ENCODE assay signal across 14 cellular contexts in the genomic region with DNA sequence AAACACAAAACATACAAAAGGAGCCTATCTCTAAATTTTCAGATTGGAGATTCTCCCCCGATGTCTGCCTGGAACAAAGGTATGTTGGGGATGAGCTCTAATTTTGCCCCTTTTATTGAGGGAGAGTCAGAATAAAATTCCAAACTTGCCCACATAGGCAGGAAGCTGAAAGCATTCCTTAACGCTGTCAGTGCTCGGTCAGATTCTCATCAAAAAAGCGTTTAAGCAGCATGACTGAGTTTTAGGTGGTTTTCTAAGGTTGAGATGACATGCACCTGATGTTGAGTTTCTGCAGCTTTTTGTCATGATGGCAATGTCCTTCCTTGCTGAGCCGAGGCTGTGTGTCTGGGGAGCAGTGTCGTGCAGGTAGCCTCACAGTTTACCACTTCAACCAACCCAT. TPM values are rescaled to one million over a fixed set of nuclear protein-coding genes. Genes with fewer than 3 reads are reported as not detected.
DNase-seq lines count a peak whose midpoint lies in the region.
"Had no signal": no experiment of that assay in that cellular context is flagged by ENCODE, and none has a peak within 500 bp of the region (broad histone marks: within the 10 kb centered on the region; RNA-seq: fewer than 3 reads in every experiment).

No MANE protein-coding gene starts in this region.

- WGBS in mesenchymal stem cell = 86% methylated on average over 6 of the region's 6 CpGs

- peak overlapping the region in 1 of 2 experiments; percentile 46 for H3K18ac ChIP-seq in mesenchymal stem cell (ENCODE audit: low read depth in 1 of 2, low read length in 2 of 2)

- H3K27me3 ChIP-seq in mesenchymal stem cell (ENCODE audit: control insufficient read depth in 1 of 2, insufficient read depth in 1 of 2, low read length in 2 of 2) = peaks cover 0 to 6% of the 10 kb centered on the region in 2 experiments
- no peaks in the 10 kb centered on the region for H3K27me3 ChIP-seq in CD8-positive, alpha-beta memory T cell (ENCODE audit: insufficient read depth, low read length, poor library complexity, severe bottlenecking)
- H3K27me3 ChIP-seq: BE2C had no signal

- no peak overlapping the region for H4K91ac ChIP-seq in mesenchymal stem cell (ENCODE audit: low read length)

- no peaks in the 10 kb centered on the region for H3K36me3 Mint-ChIP-seq in CD8-positive, alpha-beta memory T cell
- no peaks in the 10 kb centered on the region for H3K36me3 Mint-ChIP-seq in activated CD4-positive, alpha-beta T cell treated with anti-CD3 and anti-CD28 coated beads, Interleukin-2, amount 10 ng/mL, durations not matched to agents 24 days and 14 days (ENCODE audit: low read depth)
- H3K36me3 Mint-ChIP-seq: CD4-positive, CD25-positive, alpha-beta regulatory T cell had no signal

- H2BK5ac ChIP-seq in mesenchymal stem cell (ENCODE audit: low read depth, low read length, poor library complexity, severe bottlenecking) = no peak overlapping the region

- no peaks in the 10 kb centered on the region for H3K36me3 ChIP-seq in mesenchymal stem cell (ENCODE audit: control insufficient read depth in 1 of 2, insufficient read depth in 2 of 2, low read depth in 1 of 2, low read length in 2 of 2)
- H3K36me3 ChIP-seq in CD8-positive, alpha-beta memory T cell (ENCODE audit: insufficient read depth, low read length) = no peaks in the 10 kb centered on the region
- H3K36me3 ChIP-seq: BE2C had no signal

- no peak overlapping the region for H4K8ac ChIP-seq in mesenchymal stem cell (ENCODE audit: low read length)

- H3K79me1 ChIP-seq in mesenchymal stem cell (replicated peaks; ENCODE audit: low read length, poor library complexity, severe bottlenecking) = no peaks in the 10 kb centered on the region

- H3K27me3 Mint-ChIP-seq in CD8-positive, alpha-beta memory T cell = peaks cover 0 to 4% of the 10 kb centered on the region in 2 donors
- peaks cover 5% of the 10 kb centered on the region for H3K27me3 Mint-ChIP-seq in activated CD4-positive, alpha-beta T cell treated with anti-CD3 and anti-CD28 coated beads, Interleukin-2, amount 10 ng/mL, durations not matched to agents 24 days and 14 days

- no peak overlapping the region for H3K14ac ChIP-seq in mesenchymal stem cell (ENCODE audit: low read length in 2 of 2)

- no peak overlapping the region for H3K9ac ChIP-seq in mesenchymal stem cell (ENCODE audit: low read length)

- no peaks in the 10 kb centered on the region for H3K4me1 Mint-ChIP-seq in CD8-positive, alpha-beta memory T cell
- H3K4me1 Mint-ChIP-seq in activated CD4-positive, alpha-beta T cell treated with anti-CD3 and anti-CD28 coated beads, Interleukin-2, amount 10 ng/mL, durations not matched to agents 24 days and 14 days = no peaks in the 10 kb centered on the region
- H3K4me1 Mint-ChIP-seq: CD4-positive, CD25-positive, alpha-beta regulatory T cell had no signal

- H2BK120ac ChIP-seq in mesenchymal stem cell (ENCODE audit: low read depth, low read length) = no peak overlapping the region

- CTCF ChIA-PET in CD8-positive, alpha-beta memory T cell (lab: Charles Lee) = interaction anchor here (0.7 kb wide), 1 partner anchor 1349 kb away, joined by 3 read pairs; no protein-coding TSS in a partner anchor

- H3K23ac ChIP-seq in mesenchymal stem cell (ENCODE audit: low read length in 2 of 2) = no peak overlapping the region

- POLR2A ChIA-PET in CD8-positive, alpha-beta memory T cell (lab: Charles Lee) = no interaction called here

- H3K4ac ChIP-seq in mesenchymal stem cell (ENCODE audit: low read depth in 1 of 2, low read length in 2 of 2) = no peak overlapping the region

- H2AK5ac ChIP-seq in mesenchymal stem cell (ENCODE audit: low read length, severe bottlenecking) = peak overlapping the region; percentile 2

- H3K4me2 ChIP-seq in mesenchymal stem cell (ENCODE audit: low read length, poor library complexity, severe bottlenecking) = no peak overlapping the region

- H3K9me3 ChIP-seq in mesenchymal stem cell (ENCODE audit: control insufficient read depth, low read length) = peaks cover 8% of the 10 kb centered on the region
- no peaks in the 10 kb centered on the region for H3K9me3 ChIP-seq in CD8-positive, alpha-beta memory T cell (ENCODE audit: low read length)
- H3K9me3 ChIP-seq: BE2C, Caco-2 had no signal

- peak overlapping the region; percentile 16 for H3K27ac ChIP-seq in mesenchymal stem cell (ENCODE audit: low read length, poor library complexity, severe bottlenecking)
- no peak overlapping the region for H3K27ac ChIP-seq in CD8-positive, alpha-beta memory T cell (ENCODE audit: low read depth, low read length)

- H3K4me1 ChIP-seq in mesenchymal stem cell (ENCODE audit: control insufficient read depth, insufficient read depth, low read depth, low read length) = peaks cover 12% of the 10 kb centered on the region
- no peaks in the 10 kb centered on the region for H3K4me1 ChIP-seq in CD8-positive, alpha-beta memory T cell (ENCODE audit: insufficient read depth, low read length)

- DNase-seq in astrocyte of the hippocampus (ENCODE audit: low read depth, low spot score) (peak; percentile 70), glomerular visceral epithelial cell (ENCODE audit: extremely low spot score) (peak; percentile 69), mesenchymal stem cell (no peak), renal cortical epithelial cell (ENCODE audit: low read depth) (peak; percentile 58), NCI-H510A (lab: John Stamatoyannopoulos, UW) (no peak)
- DNase-seq in CD8-positive, alpha-beta memory T cell = no peak
- no peak for DNase-seq in activated CD4-positive, alpha-beta T cell treated with anti-CD3 and anti-CD28 coated beads, Interleukin-2, amount 10 ng/mL, durations not matched to agents 24 days and 14 days
- DNase-seq: ACHN; BE2C; Caco-2; CD4-positive, CD25-positive, alpha-beta regulatory T cell; GOT3; H7; HFFc6 had no signal

- no peak overlapping the region for H2BK15ac ChIP-seq in mesenchymal stem cell (ENCODE audit: low read depth, poor library complexity, severe bottlenecking)

- H3K9me3 Mint-ChIP-seq in CD8-positive, alpha-beta memory T cell = no peaks in the 10 kb centered on the region
- H3K9me3 Mint-ChIP-seq in activated CD4-positive, alpha-beta T cell treated with anti-CD3 and anti-CD28 coated beads, Interleukin-2, amount 10 ng/mL, durations not matched to agents 24 days and 14 days = no peaks in the 10 kb centered on the region
- H3K9me3 Mint-ChIP-seq: HFFc6 had no signal

- H3K4me3 ChIP-seq in mesenchymal stem cell (ENCODE audit: insufficient read depth in 1 of 2, low read depth in 1 of 2, low read length in 2 of 2) = no peak overlapping the region
- no peak overlapping the region for H3K4me3 ChIP-seq in CD8-positive, alpha-beta memory T cell (ENCODE audit: low read length)

- intact Hi-C loops in activated CD4-positive, alpha-beta T cell treated with anti-CD3 and anti-CD28 coated beads, Interleukin-2, amount 10 ng/mL, durations not matched to agents 24 days and 14 days (cut with micrococcal nuclease) = no loop called here

- H3K4me3 Mint-ChIP-seq in CD8-positive, alpha-beta memory T cell = no peak overlapping the region
- H3K4me3 Mint-ChIP-seq in activated CD4-positive, alpha-beta T cell treated with anti-CD3 and anti-CD28 coated beads, Interleukin-2, amount 10 ng/mL, durations not matched to agents 24 days and 14 days = no peak overlapping the region
- H3K4me3 Mint-ChIP-seq: CD4-positive, CD25-positive, alpha-beta regulatory T cell; HFFc6 had no signal

- no peak overlapping the region for H2AFZ ChIP-seq in mesenchymal stem cell (ENCODE audit: low read depth, low read length)

- peak overlapping the region in 1 of 2 experiments; percentile 86 for H2BK12ac ChIP-seq in mesenchymal stem cell (ENCODE audit: low read length in 2 of 2)

- H3K27ac Mint-ChIP-seq in CD8-positive, alpha-beta memory T cell = no peak overlapping the region
- H3K27ac Mint-ChIP-seq in activated CD4-positive, alpha-beta T cell treated with anti-CD3 and anti-CD28 coated beads, Interleukin-2, amount 10 ng/mL, durations not matched to agents 24 days and 14 days = no peak overlapping the region
- H3K27ac Mint-ChIP-seq: HFFc6 had no signal

RNA-seq across cellular contexts. Expression of a gene that starts 48.4 kb away (rescaled TPM):
- polyA plus RNA-seq in mesenchymal stem cell (2013, experiment 1 of 2) = 1.5 TPM
- 1.6 TPM for polyA plus RNA-seq in mesenchymal stem cell (2013, experiment 2 of 2)
- 0.10 and 0.17 TPM in 2 replicates for total RNA-seq in renal cortical epithelial cell
- not detected for total RNA-seq in CD8-positive, alpha-beta memory T cell
- polyA plus RNA-seq in CD8-positive, alpha-beta memory T cell = not detected
- not detected in 2 replicates for total RNA-seq in activated CD4-positive, alpha-beta T cell treated with anti-CD3 and anti-CD28 coated beads, Interleukin-2, amount 10 ng/mL, durations not matched to agents 24 days and 14 days
- total RNA-seq: Caco-2; CD4-positive, CD25-positive, alpha-beta regulatory T cell had no signal

Comparison
In these comparisons a context has a peak if more than half of its experiments do, and no peak if none do; other contexts are left out.
1. DNase-seq: peak in astrocyte of the hippocampus (single experiment), glomerular visceral epithelial cell (single experiment) and renal cortical epithelial cell (single experiment); none in mesenchymal stem cell (single experiment), CD8-positive, alpha-beta memory T cell (0 of 5), NCI-H510A (single experiment) and activated CD4-positive, alpha-beta T cell treated with anti-CD3 and anti-CD28 coated beads, Interleukin-2, amount 10 ng/mL, durations not matched to agents 24 days and 14 days (single experiment).